ENCODE assay signal across 8 cellular contexts in the genomic region with DNA sequence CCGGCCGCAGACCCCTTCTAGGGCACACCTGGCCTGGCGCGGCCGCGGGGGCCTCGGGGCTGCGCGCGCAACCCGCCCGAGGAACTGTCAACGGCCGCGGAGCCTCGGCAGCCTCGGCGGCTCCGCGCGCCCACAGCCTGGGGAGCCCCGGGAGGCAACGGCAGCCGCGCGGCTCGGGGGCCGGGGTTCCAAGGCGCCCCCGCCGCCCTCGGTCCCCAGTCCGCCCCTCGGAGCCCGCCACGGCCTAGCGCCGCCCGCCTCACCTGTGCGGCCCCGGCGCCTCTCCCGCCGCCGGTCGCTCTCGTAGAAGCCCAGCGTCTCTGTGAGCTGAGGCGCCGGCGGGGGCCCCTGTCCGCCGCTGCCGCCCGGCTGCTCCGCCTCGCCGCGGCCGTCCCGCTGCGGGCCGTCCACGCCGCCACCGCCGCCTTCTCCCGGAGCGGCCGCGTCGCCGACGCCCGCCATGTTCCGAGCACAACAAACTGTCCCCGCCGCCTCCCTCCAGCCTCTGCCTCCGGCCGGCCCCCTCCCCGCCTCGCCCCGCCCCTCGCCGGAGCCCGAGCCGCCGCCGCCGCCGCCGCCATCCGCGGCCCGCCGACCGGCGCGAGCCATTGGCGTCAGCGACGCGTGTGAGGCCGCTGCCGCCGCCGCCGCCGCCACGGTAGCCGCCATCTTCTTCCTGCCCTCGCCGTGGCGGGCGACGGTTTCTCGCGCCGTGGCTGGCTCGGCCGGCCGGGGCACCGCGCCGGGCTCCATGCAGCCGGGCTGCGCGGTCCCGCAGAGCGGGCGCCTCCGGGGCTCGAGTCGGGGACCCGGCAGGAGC. TPM values are rescaled to one million over a fixed set of nuclear protein-coding genes. Genes with fewer than 3 reads are reported as not detected.
A peak's percentile ranks its signal among the peaks of the same experiment; 100 is the strongest.
DNase-seq lines count a peak whose midpoint lies in the region; ATAC-seq and TF ChIP-seq lines count a peak whose summit lies in the region.

A gene with protein sequence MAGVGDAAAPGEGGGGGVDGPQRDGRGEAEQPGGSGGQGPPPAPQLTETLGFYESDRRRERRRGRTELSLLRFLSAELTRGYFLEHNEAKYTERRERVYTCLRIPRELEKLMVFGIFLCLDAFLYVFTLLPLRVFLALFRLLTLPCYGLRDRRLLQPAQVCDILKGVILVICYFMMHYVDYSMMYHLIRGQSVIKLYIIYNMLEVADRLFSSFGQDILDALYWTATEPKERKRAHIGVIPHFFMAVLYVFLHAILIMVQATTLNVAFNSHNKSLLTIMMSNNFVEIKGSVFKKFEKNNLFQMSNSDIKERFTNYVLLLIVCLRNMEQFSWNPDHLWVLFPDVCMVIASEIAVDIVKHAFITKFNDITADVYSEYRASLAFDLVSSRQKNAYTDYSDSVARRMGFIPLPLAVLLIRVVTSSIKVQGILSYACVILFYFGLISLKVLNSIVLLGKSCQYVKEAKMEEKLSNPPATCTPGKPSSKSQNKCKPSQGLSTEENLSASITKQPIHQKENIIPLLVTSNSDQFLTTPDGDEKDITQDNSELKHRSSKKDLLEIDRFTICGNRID (minus strand): TSS at position 476 of the 820 bp plus-strand sequence. CDS start 14 bp downstream, at position 462.

- H3K27me3 Mint-ChIP-seq in activated naive CD4-positive, alpha-beta T cell treated with anti-CD3 and anti-CD28 coated beads, Interleukin-2, amount 50 U/mL, for 24 hours = no peaks in the 10 kb centered on the region

- peaks cover 63% of the 10 kb centered on the region for H3K4me1 Mint-ChIP-seq in activated naive CD4-positive, alpha-beta T cell treated with anti-CD3 and anti-CD28 coated beads, Interleukin-2, amount 50 U/mL, for 24 hours

- WGBS in testis, 2 donors = 0% methylated on average over 10 to 61 of the region's 135 CpGs

- ATAC-seq in GM21360 (IDR thresholded peaks at IDR 0.05; ENCODE audit: unreplicated experiment) (peak; percentile 68), omental fat pad (ENCODE audit: low FRiP score) (peak; percentile 91)

- no peaks in the 10 kb centered on the region for H3K27me3 ChIP-seq in testis

- H3K9me3 ChIP-seq in SK-N-MC (ENCODE audit: low read depth, low read length) (no peaks in the 10 kb centered on the region), testis (no peaks in the 10 kb centered on the region)

- no peaks in the 10 kb centered on the region for H3K9me3 Mint-ChIP-seq in activated naive CD4-positive, alpha-beta T cell treated with anti-CD3 and anti-CD28 coated beads, Interleukin-2, amount 50 U/mL, for 24 hours

- peak within 1 kb of the TSS; percentile 92 for H3K4me3 Mint-ChIP-seq in activated naive CD4-positive, alpha-beta T cell treated with anti-CD3 and anti-CD28 coated beads, Interleukin-2, amount 50 U/mL, for 24 hours

- peaks cover 27% of the 10 kb centered on the region for H3K4me1 ChIP-seq in testis

- H3K27ac Mint-ChIP-seq in activated naive CD4-positive, alpha-beta T cell treated with anti-CD3 and anti-CD28 coated beads, Interleukin-2, amount 50 U/mL, for 24 hours = peak within 1 kb of the TSS; percentile 97

- no peaks in the 10 kb centered on the region for H3K36me3 ChIP-seq in SK-N-MC (ENCODE audit: insufficient read depth, low read length)
- no peaks in the 10 kb centered on the region for H3K36me3 ChIP-seq in testis (ENCODE audit: low read depth, missing control alignments)

- H3K27ac ChIP-seq in SK-N-MC = peak within 1 kb of the TSS; percentile 62
- H3K27ac ChIP-seq in testis = peak within 1 kb of the TSS; percentile 97 to 99

- peak within 1 kb of the TSS; percentile 88 for H3K9ac ChIP-seq in SK-N-MC (ENCODE audit: insufficient read length)

- intact Hi-C loops in testis (cut with DNase I; ENCODE audit: low total_unique reads) = no loop called here

- DNase-seq in DMS114 treated with DMSO at 0.1 percent for 48 hours (lab: John Stamatoyannopoulos, UW; ENCODE audit: unreplicated experiment) (peak; percentile 28), HT-29 (ENCODE audit: low spot score) (peak; percentile 48), SK-N-MC (ENCODE audit: low read depth, low spot score) (no peak), glomerular endothelial cell (ENCODE audit: extremely low read depth, low read depth, low spot score) (no peak), omental fat pad (ENCODE audit: low spot score) (no peak), testis (peak; percentile 86)

- TF ChIP-seq CTCF in omental fat pad (IDR thresholded peaks at IDR 0.05) (no peak), testis (IDR thresholded peaks at IDR 0.05) (no peak)

- peak within 1 kb of the TSS; percentile 89 for H3K4me3 ChIP-seq in SK-N-MC
- peak within 1 kb of the TSS; percentile 89 to 91 for H3K4me3 ChIP-seq in testis

- TF ChIP-seq POLR2A in testis (IDR thresholded peaks at IDR 0.05) = no peak

- H3K36me3 Mint-ChIP-seq in activated naive CD4-positive, alpha-beta T cell treated with anti-CD3 and anti-CD28 coated beads, Interleukin-2, amount 50 U/mL, for 24 hours = peaks cover 2% of the 10 kb centered on the region

RNA-seq across cellular contexts. Expression of the gene that starts here (rescaled TPM):
- total RNA-seq in HT-29 (2014; rRNA removed; shearing (Covaris generic)) = 6.7 and 6.9 TPM in 2 replicates
- total RNA-seq in glomerular endothelial cell = 4.8 and 14.4 TPM in 2 replicates
- 10 to 100 TPM; 21.5 to 31.9 (median 28.6) TPM for total RNA-seq in omental fat pad
- 10 to 100 TPM; 38.4 to 46.1 TPM for total RNA-seq in testis
- polyA plus RNA-seq in testis (ENCODE audit: insufficient read depth, low read depth, low replicate concordance) = 117 TPM

Comparison
In these comparisons a context has a peak if more than half of its experiments do, and no peak if none do; other contexts are left out.
1. DNase-seq: peak in DMS114 treated with DMSO at 0.1 percent for 48 hours (single experiment), HT-29 (single experiment) and testis (single experiment); none in SK-N-MC (single experiment), glomerular endothelial cell (single experiment) and omental fat pad (single experiment).